In genomic region chr20:44073011-44073674, GRCh38 we compare ENCODE assay signal across 17 cellular contexts.
DNase-seq lines count a peak whose midpoint lies in the region; ATAC-seq lines count a peak whose summit lies in the region.
"Had no signal": no experiment of that assay in that cellular context is flagged by ENCODE, and none has a peak within 500 bp of the region (broad histone marks: within the 10 kb centered on the region; RNA-seq: fewer than 3 reads in every experiment).

No MANE protein-coding gene starts in this region.

- peak overlapping the region; percentile 48 for H3K27ac ChIP-seq in naive thymus-derived CD4-positive, alpha-beta T cell (ENCODE audit: low read depth, low read length)
- H3K27ac ChIP-seq: psoas muscle had no signal

- H3K4me1 Mint-ChIP-seq in activated naive CD4-positive, alpha-beta T cell treated with anti-CD3 and anti-CD28 coated beads, Interleukin-2, amount 50 U/mL, for 24 hours: peaks cover 75% of the 10 kb centered on the region
- peaks cover 59% of the 10 kb centered on the region for H3K4me1 Mint-ChIP-seq in activated naive CD8-positive, alpha-beta T cell treated with anti-CD3 and anti-CD28 coated beads for 36 hours
- peaks cover 52 to 86% (median 73%) of the 10 kb centered on the region in 7 donors for H3K4me1 Mint-ChIP-seq in naive thymus-derived CD4-positive, alpha-beta T cell

- no peaks in the 10 kb centered on the region for H3K9me3 Mint-ChIP-seq in activated naive CD4-positive, alpha-beta T cell treated with anti-CD3 and anti-CD28 coated beads, Interleukin-2, amount 50 U/mL, for 24 hours
- H3K9me3 Mint-ChIP-seq in activated naive CD8-positive, alpha-beta T cell treated with anti-CD3 and anti-CD28 coated beads for 36 hours: no peaks in the 10 kb centered on the region
- H3K9me3 Mint-ChIP-seq in naive thymus-derived CD4-positive, alpha-beta T cell: peaks cover 0 to 8% (median 0%) of the 10 kb centered on the region in 11 donors
- H3K9me3 Mint-ChIP-seq: activated T-cell treated with anti-CD3 and anti-CD28 coated beads, Interleukin-2, amount 50 U/mL, for 72 hours had no signal

- H3K4me1 ChIP-seq in naive thymus-derived CD4-positive, alpha-beta T cell (ENCODE audit: control insufficient read depth in 2 of 2, insufficient read depth in 2 of 2, low read length in 2 of 2): peaks cover 28 to 66% of the 10 kb centered on the region in 2 donors

- no peak overlapping the region for H3K4me3 Mint-ChIP-seq in activated naive CD4-positive, alpha-beta T cell treated with anti-CD3 and anti-CD28 coated beads, Interleukin-2, amount 50 U/mL, for 24 hours
- no peak overlapping the region for H3K4me3 Mint-ChIP-seq in activated naive CD8-positive, alpha-beta T cell treated with anti-CD3 and anti-CD28 coated beads for 36 hours
- peak overlapping the region in 8 of 10 donors; percentile 42 to 92 (median 60) for H3K4me3 Mint-ChIP-seq in naive thymus-derived CD4-positive, alpha-beta T cell
- H3K4me3 Mint-ChIP-seq: activated CD8-positive, alpha-beta T cell treated with anti-CD3 and anti-CD28 coated beads, Interleukin-2, amount 10 ng/mL, durations not matched to agents 7 days and 5 days; brain had no signal

- H3K9me3 ChIP-seq in naive thymus-derived CD4-positive, alpha-beta T cell (ENCODE audit: control insufficient read depth in 2 of 3, low read length in 3 of 3): no peaks in the 10 kb centered on the region
- H3K9me3 ChIP-seq: left lung, psoas muscle had no signal

- CTCF ChIA-PET in naive thymus-derived CD4-positive, alpha-beta T cell (lab: Charles Lee): interaction anchor here (0.6 to 4.3 kb wide), 4 partner anchors 6 to 365 kb away, joined by 5 to 31 read pairs (median 6); no protein-coding TSS in a partner anchor

- H3K36me3 Mint-ChIP-seq in activated naive CD4-positive, alpha-beta T cell treated with anti-CD3 and anti-CD28 coated beads, Interleukin-2, amount 50 U/mL, for 24 hours: no peaks in the 10 kb centered on the region
- H3K36me3 Mint-ChIP-seq in activated naive CD8-positive, alpha-beta T cell treated with anti-CD3 and anti-CD28 coated beads for 36 hours: peaks cover 1% of the 10 kb centered on the region
- peaks cover 0 to 6% (median 0%) of the 10 kb centered on the region in 5 donors for H3K36me3 Mint-ChIP-seq in naive thymus-derived CD4-positive, alpha-beta T cell
- H3K36me3 Mint-ChIP-seq: brain had no signal

- POLR2A ChIA-PET in naive thymus-derived CD4-positive, alpha-beta T cell (lab: Charles Lee): interaction anchor here (0.6 kb wide), 1 partner anchor 348 kb away, joined by 3 read pairs; no protein-coding TSS in a partner anchor

- H3K27me3 Mint-ChIP-seq in activated naive CD4-positive, alpha-beta T cell treated with anti-CD3 and anti-CD28 coated beads, Interleukin-2, amount 50 U/mL, for 24 hours: peaks cover 1% of the 10 kb centered on the region
- no peaks in the 10 kb centered on the region for H3K27me3 Mint-ChIP-seq in activated naive CD8-positive, alpha-beta T cell treated with anti-CD3 and anti-CD28 coated beads for 36 hours
- peaks cover 0 to 13% (median 0%) of the 10 kb centered on the region in 5 donors for H3K27me3 Mint-ChIP-seq in naive thymus-derived CD4-positive, alpha-beta T cell
- H3K27me3 Mint-ChIP-seq: brain had no signal

- H3K27ac Mint-ChIP-seq in activated naive CD4-positive, alpha-beta T cell treated with anti-CD3 and anti-CD28 coated beads, Interleukin-2, amount 50 U/mL, for 24 hours: peak overlapping the region; percentile 68
- H3K27ac Mint-ChIP-seq in activated naive CD8-positive, alpha-beta T cell treated with anti-CD3 and anti-CD28 coated beads for 36 hours: peak overlapping the region; percentile 43
- H3K27ac Mint-ChIP-seq in naive thymus-derived CD4-positive, alpha-beta T cell: peak overlapping the region in 8 of 9 donors; percentile 75 to 100 (median 98)
- H3K27ac Mint-ChIP-seq: activated CD8-positive, alpha-beta T cell treated with anti-CD3 and anti-CD28 coated beads, Interleukin-2, amount 10 ng/mL, durations not matched to agents 7 days and 5 days; activated T-cell treated with anti-CD3 and anti-CD28 coated beads, Interleukin-2, amount 50 U/mL, for 72 hours; brain had no signal

- no peak for DNase-seq in activated naive CD4-positive, alpha-beta T cell (lab: John Stamatoyannopoulos, UW)
- DNase-seq in activated naive CD8-positive, alpha-beta T cell treated with anti-CD3 and anti-CD28 coated beads for 36 hours: no peak
- peak in 2 of 9 donors; percentile 21 to 35 for DNase-seq in naive thymus-derived CD4-positive, alpha-beta T cell
- DNase-seq: activated CD8-positive, alpha-beta T cell treated with anti-CD3 and anti-CD28 coated beads, Interleukin-2, amount 10 ng/mL, durations not matched to agents 7 days and 5 days; activated T-cell treated with anti-CD3 and anti-CD28 coated beads, Interleukin-2, amount 50 U/mL, for 72 hours; C1 segment of cervical spinal cord; MM.1S; SIG-M5; T-helper 2 cell had no signal

- H3K27me3 ChIP-seq in naive thymus-derived CD4-positive, alpha-beta T cell (ENCODE audit: control insufficient read depth in 2 of 2, insufficient read depth in 2 of 2, low read length in 2 of 2): no peaks in the 10 kb centered on the region
- H3K27me3 ChIP-seq: left lung had no signal

- intact Hi-C loops in naive thymus-derived CD4-positive, alpha-beta T cell (cut with micrococcal nuclease): loop anchor here in 1 of 2 donors (5.0 kb wide), 1 partner anchor 231 kb away; no protein-coding TSS in a partner anchor

- no peak for ATAC-seq in naive thymus-derived CD4-positive, alpha-beta T cell
- ATAC-seq in HG02840 (IDR thresholded peaks at IDR 0.05; ENCODE audit: low FRiP score, unreplicated experiment): no peak
- no peak for ATAC-seq in HG03521 (IDR thresholded peaks at IDR 0.05; ENCODE audit: unreplicated experiment)
- no peak for ATAC-seq in GM21737 (IDR thresholded peaks at IDR 0.05; ENCODE audit: unreplicated experiment)
- no peak for ATAC-seq in GM18861 (IDR thresholded peaks at IDR 0.05; ENCODE audit: unreplicated experiment)
- ATAC-seq: activated CD8-positive, alpha-beta T cell treated with anti-CD3 and anti-CD28 coated beads, Interleukin-2, amount 10 ng/mL, durations not matched to agents 7 days and 5 days; activated T-cell treated with anti-CD3 and anti-CD28 coated beads, Interleukin-2, amount 50 U/mL, for 72 hours; left lung; psoas muscle had no signal

- no peaks in the 10 kb centered on the region for H3K36me3 ChIP-seq in naive thymus-derived CD4-positive, alpha-beta T cell (ENCODE audit: control insufficient read depth in 2 of 3, insufficient read depth in 3 of 3, low read length in 3 of 3)

- no peak overlapping the region for H3K4me3 ChIP-seq in naive thymus-derived CD4-positive, alpha-beta T cell (ENCODE audit: low read length)
- H3K4me3 ChIP-seq: left lung, psoas muscle had no signal

Comparison
In these comparisons a context has a peak if more than half of its experiments do, and no peak if none do; other contexts are left out.
1. H3K27ac Mint-ChIP-seq: peak in every context shown above with its lines; median percentile 98 in naive thymus-derived CD4-positive, alpha-beta T cell; 68 in activated naive CD4-positive, alpha-beta T cell treated with anti-CD3 and anti-CD28 coated beads, Interleukin-2, amount 50 U/mL, for 24 hours; 43 in activated naive CD8-positive, alpha-beta T cell treated with anti-CD3 and anti-CD28 coated beads for 36 hours.
2. H3K4me3 Mint-ChIP-seq: peak in naive thymus-derived CD4-positive, alpha-beta T cell (8 of 10); none in activated naive CD4-positive, alpha-beta T cell treated with anti-CD3 and anti-CD28 coated beads, Interleukin-2, amount 50 U/mL, for 24 hours (single experiment) and activated naive CD8-positive, alpha-beta T cell treated with anti-CD3 and anti-CD28 coated beads for 36 hours (single experiment).